Comparison of ENCODE assay signal across 2 cellular contexts in the genomic region with DNA sequence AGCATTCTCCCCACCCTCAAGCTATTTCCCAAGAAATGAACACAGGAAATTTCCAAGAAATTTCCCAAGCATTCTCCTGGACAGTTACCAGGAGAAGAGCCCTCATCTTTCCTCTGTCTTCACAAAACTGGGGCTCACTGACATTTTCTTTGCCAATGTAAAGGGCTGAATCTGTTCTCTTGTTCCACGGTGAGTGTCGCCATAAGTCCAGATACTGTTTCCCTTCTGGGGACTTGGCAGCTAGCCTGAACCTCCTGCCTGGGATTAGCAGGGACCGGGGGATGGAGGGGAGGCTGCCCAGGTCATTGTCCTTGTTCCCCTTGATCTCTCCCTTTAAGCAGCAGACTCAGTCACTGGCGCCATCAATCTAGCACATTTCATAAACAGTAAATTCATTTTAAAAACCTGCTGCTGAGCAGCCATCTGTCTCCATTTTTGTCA.
TF ChIP-seq lines count a peak whose summit lies in the region.

No MANE protein-coding gene starts in this region.

TF ChIP-seq in liver, 16 proteins besides CTCF, POLR2A, EP300 and RAD21:
- TF ChIP-seq REST (IDR thresholded peaks at IDR 0.05), result no peak
- TF ChIP-seq RXRA (IDR thresholded peaks at IDR 0.05), result peak; percentile 33 to 53

TF ChIP-seq in HepG2, 621 proteins besides CTCF, POLR2A, EP300 and RAD21 (continued from another document):
- TF ChIP-seq, protein P1, sequence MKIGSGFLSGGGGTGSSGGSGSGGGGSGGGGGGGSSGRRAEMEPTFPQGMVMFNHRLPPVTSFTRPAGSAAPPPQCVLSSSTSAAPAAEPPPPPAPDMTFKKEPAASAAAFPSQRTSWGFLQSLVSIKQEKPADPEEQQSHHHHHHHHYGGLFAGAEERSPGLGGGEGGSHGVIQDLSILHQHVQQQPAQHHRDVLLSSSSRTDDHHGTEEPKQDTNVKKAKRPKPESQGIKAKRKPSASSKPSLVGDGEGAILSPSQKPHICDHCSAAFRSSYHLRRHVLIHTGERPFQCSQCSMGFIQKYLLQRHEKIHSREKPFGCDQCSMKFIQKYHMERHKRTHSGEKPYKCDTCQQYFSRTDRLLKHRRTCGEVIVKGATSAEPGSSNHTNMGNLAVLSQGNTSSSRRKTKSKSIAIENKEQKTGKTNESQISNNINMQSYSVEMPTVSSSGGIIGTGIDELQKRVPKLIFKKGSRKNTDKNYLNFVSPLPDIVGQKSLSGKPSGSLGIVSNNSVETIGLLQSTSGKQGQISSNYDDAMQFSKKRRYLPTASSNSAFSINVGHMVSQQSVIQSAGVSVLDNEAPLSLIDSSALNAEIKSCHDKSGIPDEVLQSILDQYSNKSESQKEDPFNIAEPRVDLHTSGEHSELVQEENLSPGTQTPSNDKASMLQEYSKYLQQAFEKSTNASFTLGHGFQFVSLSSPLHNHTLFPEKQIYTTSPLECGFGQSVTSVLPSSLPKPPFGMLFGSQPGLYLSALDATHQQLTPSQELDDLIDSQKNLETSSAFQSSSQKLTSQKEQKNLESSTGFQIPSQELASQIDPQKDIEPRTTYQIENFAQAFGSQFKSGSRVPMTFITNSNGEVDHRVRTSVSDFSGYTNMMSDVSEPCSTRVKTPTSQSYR (CRISPR knock-in tag; IDR thresholded peaks at IDR 0.05; ENCODE audit: borderline replicate concordance), result no peak
- no peak for TF ChIP-seq KDM6A (CRISPR knock-in tag; IDR thresholded peaks at IDR 0.05; ENCODE audit: low read depth)
- no peak for TF ChIP-seq MTF2 (CRISPR knock-in tag; IDR thresholded peaks at IDR 0.05; ENCODE audit: borderline replicate concordance)
- no peak for TF ChIP-seq TFE3 (CRISPR knock-in tag; IDR thresholded peaks at IDR 0.05)
- TF ChIP-seq, protein P2, sequence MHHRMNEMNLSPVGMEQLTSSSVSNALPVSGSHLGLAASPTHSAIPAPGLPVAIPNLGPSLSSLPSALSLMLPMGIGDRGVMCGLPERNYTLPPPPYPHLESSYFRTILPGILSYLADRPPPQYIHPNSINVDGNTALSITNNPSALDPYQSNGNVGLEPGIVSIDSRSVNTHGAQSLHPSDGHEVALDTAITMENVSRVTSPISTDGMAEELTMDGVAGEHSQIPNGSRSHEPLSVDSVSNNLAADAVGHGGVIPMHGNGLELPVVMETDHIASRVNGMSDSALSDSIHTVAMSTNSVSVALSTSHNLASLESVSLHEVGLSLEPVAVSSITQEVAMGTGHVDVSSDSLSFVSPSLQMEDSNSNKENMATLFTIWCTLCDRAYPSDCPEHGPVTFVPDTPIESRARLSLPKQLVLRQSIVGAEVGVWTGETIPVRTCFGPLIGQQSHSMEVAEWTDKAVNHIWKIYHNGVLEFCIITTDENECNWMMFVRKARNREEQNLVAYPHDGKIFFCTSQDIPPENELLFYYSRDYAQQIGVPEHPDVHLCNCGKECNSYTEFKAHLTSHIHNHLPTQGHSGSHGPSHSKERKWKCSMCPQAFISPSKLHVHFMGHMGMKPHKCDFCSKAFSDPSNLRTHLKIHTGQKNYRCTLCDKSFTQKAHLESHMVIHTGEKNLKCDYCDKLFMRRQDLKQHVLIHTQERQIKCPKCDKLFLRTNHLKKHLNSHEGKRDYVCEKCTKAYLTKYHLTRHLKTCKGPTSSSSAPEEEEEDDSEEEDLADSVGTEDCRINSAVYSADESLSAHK (CRISPR knock-in tag; IDR thresholded peaks at IDR 0.05; ENCODE audit: borderline replicate concordance), result no peak
- TF ChIP-seq U2AF2 (IDR thresholded peaks at IDR 0.05; ENCODE audit: low read depth, low read length), result no peak
- TF ChIP-seq HMG20A (CRISPR knock-in tag; IDR thresholded peaks at IDR 0.05; ENCODE audit: borderline replicate concordance), result no peak
- TF ChIP-seq ZNF30 (CRISPR knock-in tag; IDR thresholded peaks at IDR 0.05), result no peak
